In the genomic region with DNA sequence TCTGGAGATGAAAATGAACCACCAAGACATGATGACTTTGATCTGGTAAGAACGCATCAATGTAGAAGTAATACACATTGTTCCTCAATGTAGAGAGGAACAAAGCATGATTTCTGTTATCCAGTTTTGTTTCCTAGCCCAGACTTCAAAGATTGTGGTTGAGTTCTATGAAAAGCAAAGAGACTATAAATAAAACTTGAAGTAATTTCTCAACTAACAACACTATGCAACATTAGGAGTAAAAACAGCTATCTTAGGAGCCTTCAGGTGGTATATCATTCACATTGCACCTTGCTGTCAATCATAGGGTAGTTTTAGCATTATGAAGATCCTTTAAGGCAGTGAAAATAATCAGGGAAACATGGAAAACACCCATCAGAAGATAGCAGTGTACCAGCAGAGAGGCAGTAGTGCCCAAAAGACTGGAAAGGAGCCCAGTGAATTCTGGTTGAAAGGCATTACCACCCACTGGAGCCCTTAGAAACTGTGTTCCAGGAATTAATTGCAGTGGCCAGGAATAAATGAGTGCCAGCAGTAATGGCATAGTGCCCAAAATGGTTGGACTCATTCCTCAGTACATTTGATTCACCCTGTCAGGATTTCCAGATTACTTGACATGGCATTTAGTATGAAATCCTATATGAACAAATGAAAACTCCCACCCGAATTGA, we compare ENCODE assay signal across 19 cellular contexts.
DNase-seq lines count a peak whose midpoint lies in the region; ATAC-seq and TF ChIP-seq lines count a peak whose summit lies in the region.
"Had no signal": no experiment of that assay in that cellular context is flagged by ENCODE, and none has a peak within 500 bp of the region (broad histone marks: within the 10 kb centered on the region; RNA-seq: fewer than 3 reads in every experiment).

No MANE protein-coding gene starts in this region.

- TF ChIP-seq CTCF in DND-41 (IDR thresholded peaks at IDR 0.05; ENCODE audit: borderline replicate concordance, extremely low read depth, low read length, poor library complexity, severe bottlenecking) (no peak), heart left ventricle (IDR thresholded peaks at IDR 0.05) (no peak)

- H2BK12ac ChIP-seq in trophoblast cell (ENCODE audit: low read length): no peak overlapping the region

- H3K23ac ChIP-seq in trophoblast cell (ENCODE audit: low read length): no peak overlapping the region

- TF ChIP-seq POLR2A in heart left ventricle (IDR thresholded peaks at IDR 0.05): no peak

- no peak overlapping the region for H3K18ac ChIP-seq in trophoblast cell (ENCODE audit: low read length)

- H3K4me3 ChIP-seq in DND-41 (ENCODE audit: low read depth in 1 of 2, low read length in 2 of 2) (no peak overlapping the region), heart left ventricle (no peak overlapping the region), trophoblast cell (ENCODE audit: low read depth, low read length) (no peak overlapping the region)
- H3K4me3 ChIP-seq: gastroesophageal sphincter, upper lobe of right lung had no signal

- H2BK5ac ChIP-seq in trophoblast cell (ENCODE audit: low read depth, low read length, poor library complexity): no peak overlapping the region

- H3K4ac ChIP-seq in trophoblast cell (ENCODE audit: low read depth, low read length): no peak overlapping the region

- H2AK5ac ChIP-seq in trophoblast cell (ENCODE audit: low read length): no peak overlapping the region

- H3K36me3 ChIP-seq in DND-41 (ENCODE audit: insufficient read depth, low read length): no peaks in the 10 kb centered on the region
- no peaks in the 10 kb centered on the region for H3K36me3 ChIP-seq in heart left ventricle
- H3K36me3 ChIP-seq in trophoblast cell (ENCODE audit: control insufficient read depth in 1 of 2, insufficient read depth in 2 of 2, low read length in 2 of 2): no peaks in the 10 kb centered on the region
- H3K36me3 ChIP-seq: gastroesophageal sphincter, upper lobe of right lung had no signal

- H4K12ac ChIP-seq in trophoblast cell (ENCODE audit: low read depth, low read length): no peak overlapping the region

- H3K9ac ChIP-seq in DND-41 (ENCODE audit: low read depth, low read length) (no peak overlapping the region), trophoblast cell (ENCODE audit: low read length) (no peak overlapping the region)

- no peak overlapping the region for H4K91ac ChIP-seq in trophoblast cell (ENCODE audit: low read depth, low read length)

- H4K20me1 ChIP-seq in DND-41 (ENCODE audit: insufficient read depth, low read length): no peaks in the 10 kb centered on the region

- H2AFZ ChIP-seq in DND-41 (ENCODE audit: low read depth, low read length) (no peak overlapping the region), trophoblast cell (ENCODE audit: insufficient read depth, low read length, poor library complexity) (no peak overlapping the region)

- intact Hi-C loops in heart left ventricle (cut with DNase I): no loop called here

- no peak overlapping the region for H3K27ac ChIP-seq in DND-41 (ENCODE audit: low read length)
- H3K27ac ChIP-seq in heart left ventricle: peak overlapping the region in 4 of 12 donors; percentile 11 to 56 (median 33)
- no peak overlapping the region for H3K27ac ChIP-seq in trophoblast cell (ENCODE audit: low read depth, low read length)
- H3K27ac ChIP-seq: gastroesophageal sphincter, upper lobe of right lung had no signal

- WGBS in heart left ventricle, 4 donors: 25 to 55% (median 41%) methylated on average over 2 of the region's 2 CpGs
- WGBS in trophoblast cell (ENCODE audit: extremely low coverage, insufficient coverage, insufficient read length): no CpG with 5 or more reads among the region's 2 CpGs

- H3K9me3 ChIP-seq in DND-41 (ENCODE audit: insufficient read depth, low read length, severe bottlenecking) (no peaks in the 10 kb centered on the region), heart left ventricle (peaks cover 0 to 9% (median 0%) of the 10 kb centered on the region in 12 donors), trophoblast cell (ENCODE audit: insufficient read depth, low read depth, low read length) (no peaks in the 10 kb centered on the region)
- H3K9me3 ChIP-seq: gastroesophageal sphincter, upper lobe of right lung had no signal

- no peaks in the 10 kb centered on the region for H3K79me2 ChIP-seq in DND-41 (ENCODE audit: insufficient read depth, low read length)
- H3K79me2 ChIP-seq in trophoblast cell (ENCODE audit: control insufficient read depth, insufficient read depth, low read length, poor library complexity): no peaks in the 10 kb centered on the region

- no peak overlapping the region for H4K8ac ChIP-seq in trophoblast cell (ENCODE audit: low read depth, low read length)

- DNase-seq in DND-41 (no peak), M059J (ENCODE audit: low read depth) (peak; percentile 6), heart left ventricle (peak in 4 of 5 donors; percentile 25 to 43 (median 42)), DMS114 treated with DMSO at 0.1 percent for 48 hours (lab: John Stamatoyannopoulos, UW; ENCODE audit: unreplicated experiment) (no peak), NCI-H1417 (lab: John Stamatoyannopoulos, UW) (no peak), RPMI8226 (no peak), trophoblast cell (no peak)
- DNase-seq: activated CD4-positive, alpha-beta T cell treated with anti-CD3 and anti-CD28 coated beads, Interleukin-2, amount 10 ng/mL, durations not matched to agents 24 days and 14 days; activated CD8-positive, alpha-beta memory T cell treated with anti-CD3 and anti-CD28 coated beads, Interleukin-2, amount 50 U/mL, for 4 hours; activated effector memory CD4-positive, alpha-beta T cell treated with anti-CD3 and anti-CD28 coated beads, Interleukin-2, amount 50 U/mL, for 16 hours; central memory CD4-positive, alpha-beta T cell; H9; KG1; NCI-H1436; upper lobe of right lung had no signal

- H3K4me2 ChIP-seq in DND-41 (ENCODE audit: insufficient read depth, low read length): no peak overlapping the region
- H3K4me2 ChIP-seq in trophoblast cell (ENCODE audit: low read length): no peak overlapping the region

- H3K27me3 ChIP-seq in DND-41 (ENCODE audit: insufficient read depth, low read length, poor library complexity) (no peaks in the 10 kb centered on the region), heart left ventricle (no peaks in the 10 kb centered on the region), trophoblast cell (ENCODE audit: insufficient read depth, low read length) (no peaks in the 10 kb centered on the region)
- H3K27me3 ChIP-seq: gastroesophageal sphincter, upper lobe of right lung had no signal

- H3K79me1 ChIP-seq in trophoblast cell (ENCODE audit: low read length): no peaks in the 10 kb centered on the region

- H3K4me1 ChIP-seq in DND-41 (ENCODE audit: insufficient read depth, low read length) (no peaks in the 10 kb centered on the region), heart left ventricle (peaks cover 0 to 5% (median 0%) of the 10 kb centered on the region in 12 donors), trophoblast cell (ENCODE audit: control insufficient read depth in 1 of 2, insufficient read depth in 2 of 2, low read length in 2 of 2) (no peaks in the 10 kb centered on the region)
- H3K4me1 ChIP-seq: gastroesophageal sphincter, upper lobe of right lung had no signal

- H3K14ac ChIP-seq in trophoblast cell (ENCODE audit: low read length): no peak overlapping the region

- H2BK120ac ChIP-seq in trophoblast cell (ENCODE audit: insufficient read depth, low read length, poor library complexity): no peak overlapping the region

- ATAC-seq in DND-41 (ENCODE audit: insufficient read depth, low read depth) (peak; percentile 39; the same call in 2 of the 3 replicates), GM19395 (IDR thresholded peaks at IDR 0.05; ENCODE audit: unreplicated experiment) (peak; percentile 57), heart left ventricle (peak; percentile 95 to 99 (median 98))
- ATAC-seq: esophagus mucosa, gastroesophageal sphincter, sciatic nerve, upper lobe of right lung had no signal

Comparison
In these comparisons a context has a peak if more than half of its experiments do, and no peak if none do; other contexts are left out.
1. ATAC-seq: peak in every context shown above with its lines; median percentile 98 in heart left ventricle; 57 in GM19395; 39 in DND-41.
2. DNase-seq: peak in M059J (single experiment) and heart left ventricle (4 of 5); none in DND-41 (single experiment), DMS114 treated with DMSO at 0.1 percent for 48 hours (single experiment), NCI-H1417 (0 of 3), RPMI8226 (single experiment) and trophoblast cell (0 of 2).